In the genomic region with DNA sequence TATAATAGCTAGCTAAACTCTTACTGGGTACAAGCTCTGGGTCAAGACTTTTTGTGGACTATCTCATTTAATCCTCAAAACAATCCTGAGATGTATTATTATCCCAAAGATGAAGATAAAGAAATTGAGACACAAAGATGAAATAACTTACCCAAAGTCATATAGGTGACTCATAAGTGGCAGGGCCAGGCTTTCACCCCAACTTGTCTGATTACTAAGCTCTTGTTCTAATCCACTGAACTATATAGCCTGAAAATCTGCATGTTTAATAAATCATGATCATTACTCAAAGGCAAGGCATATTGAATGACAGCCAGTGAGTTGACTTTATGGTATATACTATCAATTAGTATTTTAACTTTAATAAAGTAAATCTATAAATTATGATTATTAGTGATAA, we compare ENCODE assay signal across 1 cellular context.
A peak's percentile ranks its signal among the peaks of the same experiment; 100 is the strongest.
TF ChIP-seq lines count a peak whose summit lies in the region.

No MANE protein-coding gene starts in this region.

TF ChIP-seq in A549, 52 proteins besides CTCF, POLR2A, EP300 and RAD21:
- no peak for TF ChIP-seq SMC3 (IDR thresholded peaks at IDR 0.05)
- TF ChIP-seq FOSL2 (IDR thresholded peaks at IDR 0.05) = no peak
- TF ChIP-seq FOSL2 (CRISPR knock-in tag; IDR thresholded peaks at IDR 0.05) = 0 out of 2 replicates have a peak, but pooled peaks have one; percentile 11
